8 cellular contexts compared by ENCODE assay signal in genomic region chr12:130796985-130797686, GRCh38. TPM values are rescaled to one million over a fixed set of nuclear protein-coding genes. Genes with fewer than 3 reads are reported as not detected.
DNase-seq lines count a peak whose midpoint lies in the region; ATAC-seq lines count a peak whose summit lies in the region.
"Had no signal": no experiment of that assay in that cellular context is flagged by ENCODE, and none has a peak within 500 bp of the region (broad histone marks: within the 10 kb centered on the region; RNA-seq: fewer than 3 reads in every experiment).

No MANE protein-coding gene starts in this region.

- no peaks in the 10 kb centered on the region for H3K9me3 ChIP-seq in KOPT-K1 (ENCODE audit: insufficient read depth, low read length, poor library complexity, severe bottlenecking)
- H3K9me3 ChIP-seq: prostate gland had no signal

- peak; percentile 91 for ATAC-seq in GM21390 (IDR thresholded peaks at IDR 0.05; ENCODE audit: unreplicated experiment)
- ATAC-seq in activated naive CD8-positive, alpha-beta T cell treated with anti-CD3 and anti-CD28 coated beads, Interleukin-2, amount 10 ng/mL, durations not matched to agents 7 days and 5 days (ENCODE audit: low read depth): peak; percentile 89
- ATAC-seq in stimulated activated memory B cell treated with anti-CD40 and anti-IgM and Interleukin-4, amounts not matched to agents 10 μg/mL and 1 μg/mL and 100 μg/mL, for 72 hours: peak; percentile 58

- DNase-seq in activated naive CD8-positive, alpha-beta T cell treated with anti-CD3 and anti-CD28 coated beads, Interleukin-2, amount 10 ng/mL, durations not matched to agents 7 days and 5 days: no peak
- DNase-seq in GF-D8 (lab: John Stamatoyannopoulos, UW): no peak
- no peak for DNase-seq in D341Med (ENCODE audit: low spot score)
- no peak for DNase-seq in epidermal melanocyte (ENCODE audit: insufficient read length, low spot score)

- H3K27me3 Mint-ChIP-seq in activated naive CD8-positive, alpha-beta T cell treated with anti-CD3 and anti-CD28 coated beads, Interleukin-2, amount 10 ng/mL, durations not matched to agents 7 days and 5 days: no peaks in the 10 kb centered on the region
- no peaks in the 10 kb centered on the region for H3K27me3 Mint-ChIP-seq in stimulated activated memory B cell treated with anti-CD40 and anti-IgM and Interleukin-4, amounts not matched to agents 10 μg/mL and 1 μg/mL and 100 μg/mL, for 72 hours

- POLR2A ChIA-PET in activated naive CD8-positive, alpha-beta T cell treated with anti-CD3 and anti-CD28 coated beads, Interleukin-2, amount 10 ng/mL, durations not matched to agents 7 days and 5 days (lab: Charles Lee): no interaction called here

- peaks cover 23% of the 10 kb centered on the region for H3K36me3 Mint-ChIP-seq in activated naive CD8-positive, alpha-beta T cell treated with anti-CD3 and anti-CD28 coated beads, Interleukin-2, amount 10 ng/mL, durations not matched to agents 7 days and 5 days
- peaks cover 39% of the 10 kb centered on the region for H3K36me3 Mint-ChIP-seq in stimulated activated memory B cell treated with anti-CD40 and anti-IgM and Interleukin-4, amounts not matched to agents 10 μg/mL and 1 μg/mL and 100 μg/mL, for 72 hours

- peaks cover 78% of the 10 kb centered on the region for H3K36me3 ChIP-seq in KOPT-K1 (ENCODE audit: insufficient read depth, low read length)
- H3K36me3 ChIP-seq: prostate gland had no signal

- peak overlapping the region; percentile 91 for H3K27ac Mint-ChIP-seq in activated naive CD8-positive, alpha-beta T cell treated with anti-CD3 and anti-CD28 coated beads, Interleukin-2, amount 10 ng/mL, durations not matched to agents 7 days and 5 days
- peak overlapping the region; percentile 28 for H3K27ac Mint-ChIP-seq in stimulated activated memory B cell treated with anti-CD40 and anti-IgM and Interleukin-4, amounts not matched to agents 10 μg/mL and 1 μg/mL and 100 μg/mL, for 72 hours

- peaks cover 11% of the 10 kb centered on the region for H3K4me1 Mint-ChIP-seq in activated naive CD8-positive, alpha-beta T cell treated with anti-CD3 and anti-CD28 coated beads, Interleukin-2, amount 10 ng/mL, durations not matched to agents 7 days and 5 days
- peaks cover 6% of the 10 kb centered on the region for H3K4me1 Mint-ChIP-seq in stimulated activated memory B cell treated with anti-CD40 and anti-IgM and Interleukin-4, amounts not matched to agents 10 μg/mL and 1 μg/mL and 100 μg/mL, for 72 hours

- H3K4me3 Mint-ChIP-seq in activated naive CD8-positive, alpha-beta T cell treated with anti-CD3 and anti-CD28 coated beads, Interleukin-2, amount 10 ng/mL, durations not matched to agents 7 days and 5 days: peak overlapping the region; percentile 77
- H3K4me3 Mint-ChIP-seq in stimulated activated memory B cell treated with anti-CD40 and anti-IgM and Interleukin-4, amounts not matched to agents 10 μg/mL and 1 μg/mL and 100 μg/mL, for 72 hours: peak overlapping the region; percentile 47

- peak overlapping the region; percentile 54 for H3K27ac ChIP-seq in KOPT-K1 (ENCODE audit: low read depth, low read length, poor library complexity, severe bottlenecking)
- H3K27ac ChIP-seq: prostate gland had no signal

- H3K9me3 Mint-ChIP-seq in activated naive CD8-positive, alpha-beta T cell treated with anti-CD3 and anti-CD28 coated beads, Interleukin-2, amount 10 ng/mL, durations not matched to agents 7 days and 5 days: no peaks in the 10 kb centered on the region
- H3K9me3 Mint-ChIP-seq in stimulated activated memory B cell treated with anti-CD40 and anti-IgM and Interleukin-4, amounts not matched to agents 10 μg/mL and 1 μg/mL and 100 μg/mL, for 72 hours: no peaks in the 10 kb centered on the region

RNA-seq across cellular contexts. Expression of gene STX2, which starts 41.9 kb away (rescaled TPM):
- 10 to 100 TPM; 20.7 to 22.5 TPM for total RNA-seq in activated naive CD8-positive, alpha-beta T cell treated with anti-CD3 and anti-CD28 coated beads, Interleukin-2, amount 10 ng/mL, durations not matched to agents 7 days and 5 days
